21 cellular contexts compared by ENCODE assay signal in genomic region chr1:245235156-245235555, GRCh38.
DNase-seq lines count a peak whose midpoint lies in the region; ATAC-seq, FAIRE-seq and TF ChIP-seq lines count a peak whose summit lies in the region.
"Had no signal": no experiment of that assay in that cellular context is flagged by ENCODE, and none has a peak within 500 bp of the region (broad histone marks: within the 10 kb centered on the region; RNA-seq: fewer than 3 reads in every experiment).

No MANE protein-coding gene starts in this region.

- no peaks in the 10 kb centered on the region for H3F3A ChIP-seq in PC-9 (ENCODE audit: insufficient read depth, low read depth)

- no peak overlapping the region for H2AK5ac ChIP-seq in trophoblast cell (ENCODE audit: low read length)

- peaks cover 4% of the 10 kb centered on the region; the same call in 1 of the 2 replicates for H3K27me3 Mint-ChIP-seq in HFFc6 (ENCODE audit: insufficient read depth)

- TF ChIP-seq CTCF in HFFc6 (IDR thresholded peaks at IDR 0.05) (no peak), body of pancreas (IDR thresholded peaks at IDR 0.05) (no peak), right lobe of liver (IDR thresholded peaks at IDR 0.05) (no peak), PC-9 (conservative IDR thresholded peaks at IDR 0.05) (no peak)

- H4K8ac ChIP-seq in trophoblast cell (ENCODE audit: low read depth, low read length), result no peak overlapping the region

- no peaks in the 10 kb centered on the region for H3K9me3 Mint-ChIP-seq in HFFc6
- H3K9me3 Mint-ChIP-seq: T-helper 1 cell treated with Interleukin-12 subunit alpha and Interleukin-12 subunit beta and Interleukin-4 antibody, amounts not matched to agents 30 μg/mL and 1 μg/mL, for 36 hours had no signal

- H3K4me2 ChIP-seq in trophoblast cell (ENCODE audit: low read length) (no peak overlapping the region), PC-9 (no peak overlapping the region)
- H3K4me2 ChIP-seq: KMS-11 had no signal

- 37 to 39% methylated on average over 6 of the region's 6 CpGs for WGBS in body of pancreas, 2 donors
- no CpG with 5 or more reads among the region's 6 CpGs for WGBS in trophoblast cell (ENCODE audit: extremely low coverage, insufficient coverage, insufficient read length)
- 50% methylated on average over 6 of the region's 6 CpGs for WGBS in right lobe of liver (ENCODE audit: insufficient coverage, low coverage, low lambda C conversion rate, missing lambda C conversion rate)

- H3K4me3 ChIP-seq in body of pancreas (no peak overlapping the region), trophoblast cell (ENCODE audit: low read depth, low read length) (no peak overlapping the region), right lobe of liver (no peak overlapping the region), PC-9 (no peak overlapping the region)
- H3K4me3 ChIP-seq: thoracic aorta had no signal

- FAIRE-seq in islet of Langerhans (lab: Jason Lieb, UNC), result peak; percentile 70

- no TSS peak for BruUV-seq in PC-9 (replicated peaks; lab: Mats Ljungman, UMichigan)

- DNase-seq in HFFc6 (no peak), body of pancreas (peak in 3 of 4 donors; percentile 22 to 46 (median 28)), trophoblast cell (peak; percentile 67 to 79), right lobe of liver (no peak), DMS114 treated with DMSO at 0.1 percent for 48 hours (lab: John Stamatoyannopoulos, UW; ENCODE audit: unreplicated experiment) (no peak), PC-9 (no peak)
- DNase-seq: activated CD4-positive, alpha-beta T cell treated with anti-CD3 and anti-CD28 coated beads, Interleukin-2, amount 50 U/mL, for 48 hours; activated naive CD4-positive, alpha-beta T cell; activated T-cell treated with anti-CD3 and anti-CD28 coated beads for 4 hours; aorta; cortex of kidney; foreskin melanocyte; left colon; NCI-H526 treated with DMSO at 0.1 percent for 48 hours had no signal

- H3K18ac ChIP-seq in trophoblast cell (ENCODE audit: low read length), result no peak overlapping the region

- H3K27me3 ChIP-seq in body of pancreas (no peaks in the 10 kb centered on the region), trophoblast cell (ENCODE audit: insufficient read depth, low read length) (no peaks in the 10 kb centered on the region), right lobe of liver (no peaks in the 10 kb centered on the region), PC-9 (ENCODE audit: insufficient read depth, low read depth) (peaks cover 98% of the 10 kb centered on the region)

- no peak overlapping the region for H4K12ac ChIP-seq in trophoblast cell (ENCODE audit: low read depth, low read length)

- H3K4me1 Mint-ChIP-seq in HFFc6 (ENCODE audit: low read depth), result peaks cover 9% of the 10 kb centered on the region
- H3K4me1 Mint-ChIP-seq: stimulated activated memory B cell treated with anti-CD40 and anti-IgM and Interleukin-4, amounts not matched to agents 10 μg/mL and 1 μg/mL and 100 μg/mL, for 72 hours had no signal

- peak; percentile 23 for ATAC-seq in body of pancreas
- no peak for ATAC-seq in right lobe of liver
- ATAC-seq: left colon; right cardiac atrium; stimulated activated memory B cell treated with anti-CD40 and anti-IgM and Interleukin-4, amounts not matched to agents 10 μg/mL and 1 μg/mL and 100 μg/mL, for 72 hours had no signal

- H3K4me1 ChIP-seq in body of pancreas (peaks cover 15% of the 10 kb centered on the region), trophoblast cell (ENCODE audit: control insufficient read depth in 1 of 2, insufficient read depth in 2 of 2, low read length in 2 of 2) (peaks cover 0 to 3% of the 10 kb centered on the region in 2 experiments), right lobe of liver (no peaks in the 10 kb centered on the region), PC-9 (replicated peaks; ENCODE audit: insufficient read depth) (no peaks in the 10 kb centered on the region)

- POLR2A ChIA-PET in PC-9 (lab: Charles Lee; ENCODE audit: unreplicated experiment), result no interaction called here

- peak overlapping the region; percentile 2; the same call in 1 of the 2 replicates for H3K27ac Mint-ChIP-seq in HFFc6
- H3K27ac Mint-ChIP-seq: stimulated activated memory B cell treated with anti-CD40 and anti-IgM and Interleukin-4, amounts not matched to agents 10 μg/mL and 1 μg/mL and 100 μg/mL, for 72 hours; T-helper 1 cell treated with Interleukin-12 subunit alpha and Interleukin-12 subunit beta and Interleukin-4 antibody, amounts not matched to agents 30 μg/mL and 1 μg/mL, for 36 hours had no signal

- H3K27ac ChIP-seq in body of pancreas, result peak overlapping the region; percentile 65 to 92 (median 80)
- no peak overlapping the region for H3K27ac ChIP-seq in trophoblast cell (ENCODE audit: low read depth, low read length)
- H3K27ac ChIP-seq in right lobe of liver, result no peak overlapping the region
- H3K27ac ChIP-seq in PC-9, result no peak overlapping the region
- H3K27ac ChIP-seq: KMS-11, thoracic aorta, VCaP had no signal

- H3K4me3 Mint-ChIP-seq in HFFc6, result peak overlapping the region; percentile 4; the same call in 1 of the 2 replicates
- H3K4me3 Mint-ChIP-seq: stimulated activated memory B cell treated with anti-CD40 and anti-IgM and Interleukin-4, amounts not matched to agents 10 μg/mL and 1 μg/mL and 100 μg/mL, for 72 hours; T-helper 1 cell treated with Interleukin-12 subunit alpha and Interleukin-12 subunit beta and Interleukin-4 antibody, amounts not matched to agents 30 μg/mL and 1 μg/mL, for 36 hours had no signal

- H3K9me2 ChIP-seq in PC-9 (ENCODE audit: insufficient read depth), result no peaks in the 10 kb centered on the region

- H3K9me3 ChIP-seq in body of pancreas, result no peaks in the 10 kb centered on the region
- H3K9me3 ChIP-seq in trophoblast cell (ENCODE audit: insufficient read depth, low read depth, low read length), result no peaks in the 10 kb centered on the region
- H3K9me3 ChIP-seq in right lobe of liver, result no peaks in the 10 kb centered on the region
- H3K9me3 ChIP-seq in PC-9 (ENCODE audit: insufficient read depth, low read depth), result no peaks in the 10 kb centered on the region
- H3K9me3 ChIP-seq: thoracic aorta had no signal

- H3K36me3 Mint-ChIP-seq in HFFc6 (ENCODE audit: low read depth), result no peaks in the 10 kb centered on the region
- H3K36me3 Mint-ChIP-seq: stimulated activated memory B cell treated with anti-CD40 and anti-IgM and Interleukin-4, amounts not matched to agents 10 μg/mL and 1 μg/mL and 100 μg/mL, for 72 hours had no signal

- no peak for TF ChIP-seq POLR2A in body of pancreas (IDR thresholded peaks at IDR 0.05)
- TF ChIP-seq POLR2A in right lobe of liver (IDR thresholded peaks at IDR 0.05), result no peak

- H2AFZ ChIP-seq in trophoblast cell (ENCODE audit: insufficient read depth, low read length, poor library complexity) (no peak overlapping the region), PC-9 (no peak overlapping the region)

- H4K20me1 ChIP-seq in PC-9 (ENCODE audit: insufficient read depth), result no peaks in the 10 kb centered on the region

- no peak overlapping the region for H3K4ac ChIP-seq in trophoblast cell (ENCODE audit: low read depth, low read length)

- no peak overlapping the region for H3K9ac ChIP-seq in trophoblast cell (ENCODE audit: low read length)
- H3K9ac ChIP-seq: KMS-11 had no signal

- H3K36me3 ChIP-seq in body of pancreas (replicated peaks in 1 of 2; ENCODE audit: insufficient read depth in 1 of 2, low read depth in 2 of 2) (no peaks in the 10 kb centered on the region), trophoblast cell (ENCODE audit: control insufficient read depth in 1 of 2, insufficient read depth in 2 of 2, low read length in 2 of 2) (no peaks in the 10 kb centered on the region), right lobe of liver (no peaks in the 10 kb centered on the region), PC-9 (ENCODE audit: low read depth) (no peaks in the 10 kb centered on the region)
- H3K36me3 ChIP-seq: thoracic aorta had no signal

- CTCF ChIA-PET in PC-9 (lab: Charles Lee), result no interaction called here

- no peak overlapping the region for H2BK120ac ChIP-seq in trophoblast cell (ENCODE audit: insufficient read depth, low read length, poor library complexity)

- intact Hi-C loops in body of pancreas (cut with DNase I), result no loop called here
- intact Hi-C loops in right lobe of liver (cut with DNase I), result no loop called here
- intact Hi-C loops in PC-9 (cut with micrococcal nuclease; ENCODE audit: unreplicated experiment), result no loop called here

- no peak overlapping the region for H4K91ac ChIP-seq in trophoblast cell (ENCODE audit: low read depth, low read length)

- H2BK5ac ChIP-seq in trophoblast cell (ENCODE audit: low read depth, low read length, poor library complexity), result no peak overlapping the region

- H3K79me2 ChIP-seq in trophoblast cell (ENCODE audit: control insufficient read depth, insufficient read depth, low read length, poor library complexity) (no peaks in the 10 kb centered on the region), PC-9 (ENCODE audit: low read depth) (no peaks in the 10 kb centered on the region)

- H3K23ac ChIP-seq in trophoblast cell (ENCODE audit: low read length), result no peak overlapping the region

- H2BK12ac ChIP-seq in trophoblast cell (ENCODE audit: low read length), result no peak overlapping the region

- no peaks in the 10 kb centered on the region for H3K79me1 ChIP-seq in trophoblast cell (ENCODE audit: low read length)

- H3K14ac ChIP-seq in trophoblast cell (ENCODE audit: low read length), result no peak overlapping the region

Comparison
In these comparisons a context has a peak if more than half of its experiments do, and no peak if none do; other contexts are left out.
1. DNase-seq: peak in body of pancreas (3 of 4) and trophoblast cell (2 of 2); none in HFFc6 (single experiment), right lobe of liver (0 of 3), DMS114 treated with DMSO at 0.1 percent for 48 hours (single experiment) and PC-9 (0 of 2).
2. H3K27ac ChIP-seq: peak in body of pancreas (4 of 4); none in trophoblast cell (single experiment), right lobe of liver (0 of 3) and PC-9 (single experiment).